In genomic region chr2:135876066-135876711, GRCh38 we compare ENCODE assay signal across 8 cellular contexts. TPM values are rescaled to one million over a fixed set of nuclear protein-coding genes. Genes with fewer than 3 reads are reported as not detected.
DNase-seq lines count a peak whose midpoint lies in the region; ATAC-seq, FAIRE-seq and TF ChIP-seq lines count a peak whose summit lies in the region.

Gene MCM6 (minus strand): TSS chr2:135876443. CDS start chr2:135876365, 78 bp downstream.

- FAIRE-seq in D721Med (lab: Jason Lieb, UNC): no peak

- peaks cover 21% of the 10 kb centered on the region for H4K20me1 ChIP-seq in OCI-LY3 (ENCODE audit: insufficient read depth, low read length)

- no peaks in the 10 kb centered on the region for H3K27me3 ChIP-seq in OCI-LY3 (ENCODE audit: low read depth, low read length)
- no peaks in the 10 kb centered on the region for H3K27me3 ChIP-seq in mononuclear cell (ENCODE audit: insufficient read depth, low read length)

- H2AFZ ChIP-seq in OCI-LY3 (ENCODE audit: low read depth, low read length): peak within 1 kb of the TSS; percentile 19; the same call in 1 of the 2 replicates

- TF ChIP-seq CTCF in D721Med (IDR thresholded peaks at IDR 0.05; ENCODE audit: insufficient read depth, missing control alignments) (no peak), OCI-LY3 (IDR thresholded peaks at IDR 0.05; ENCODE audit: low read depth, low read length) (no peak), epithelial cell of esophagus (IDR thresholded peaks at IDR 0.05; ENCODE audit: insufficient read depth, low read depth, low read length, missing control alignments) (no peak)

- ATAC-seq in GM21515 (IDR thresholded peaks at IDR 0.05; ENCODE audit: unreplicated experiment): peak; percentile 92

- peak within 1 kb of the TSS; percentile 98 for H3K4me3 ChIP-seq in OCI-LY3 (ENCODE audit: low read length)
- H3K4me3 ChIP-seq in epithelial cell of esophagus (ENCODE audit: low read length): peak within 1 kb of the TSS; percentile 65
- H3K4me3 ChIP-seq in mononuclear cell (ENCODE audit: low read length): peak within 1 kb of the TSS; percentile 69

- H3K9me3 ChIP-seq in OCI-LY3 (ENCODE audit: insufficient read depth, low read length) (no peaks in the 10 kb centered on the region), mononuclear cell (ENCODE audit: low read depth, low read length) (no peaks in the 10 kb centered on the region)

- DNase-seq in D721Med (ENCODE audit: insufficient read length, low spot score) (peak; percentile 90), HuH-7 (ENCODE audit: low spot score) (peak; percentile 94), epithelial cell of esophagus (ENCODE audit: low read depth) (peak; percentile 99)
- DNase-seq in activated CD8-positive, alpha-beta memory T cell treated with anti-CD3 and anti-CD28 coated beads, Interleukin-2, amount 50 U/mL, for 48 hours: peak; percentile 99
- peak; percentile 91 to 95 for DNase-seq in stimulated activated CD8-positive, alpha-beta memory T cell treated with anti-CD3 and anti-CD28 coated beads, Interleukin-4, amount 100 ng/mL, for 1 hour (ENCODE audit: low read depth in 2 of 2, low spot score in 1 of 2)

- H3K4me1 ChIP-seq in OCI-LY3 (ENCODE audit: low read length): peaks cover 9% of the 10 kb centered on the region; the same call in 1 of the 2 replicates
- H3K4me1 ChIP-seq in mononuclear cell (ENCODE audit: insufficient read depth, low read length): peaks cover 27% of the 10 kb centered on the region

- H3K4me2 ChIP-seq in OCI-LY3 (ENCODE audit: low read length): peak within 1 kb of the TSS; percentile 94

- peaks cover 34% of the 10 kb centered on the region for H3K79me2 ChIP-seq in OCI-LY3 (ENCODE audit: low read length)

- H3K27ac ChIP-seq in OCI-LY3 (ENCODE audit: low read length): peak within 1 kb of the TSS; percentile 69

- peak within 1 kb of the TSS; percentile 87 for H3K9ac ChIP-seq in OCI-LY3 (ENCODE audit: low read length)

- H3K36me3 ChIP-seq in OCI-LY3 (replicated peaks; ENCODE audit: low read depth, low read length): peaks cover 2% of the 10 kb centered on the region

RNA-seq across cellular contexts. Expression of gene MCM6, which starts in this region (rescaled TPM):
- total RNA-seq in mononuclear cell: 29.5 TPM

Comparison
In these comparisons a context has a peak if more than half of its experiments do, and no peak if none do; other contexts are left out.
1. Peak in every context shown above with its lines: DNase-seq, ATAC-seq, H3K4me3 ChIP-seq and H3K27ac ChIP-seq.